16 cellular contexts compared by ENCODE assay signal in the genomic region with DNA sequence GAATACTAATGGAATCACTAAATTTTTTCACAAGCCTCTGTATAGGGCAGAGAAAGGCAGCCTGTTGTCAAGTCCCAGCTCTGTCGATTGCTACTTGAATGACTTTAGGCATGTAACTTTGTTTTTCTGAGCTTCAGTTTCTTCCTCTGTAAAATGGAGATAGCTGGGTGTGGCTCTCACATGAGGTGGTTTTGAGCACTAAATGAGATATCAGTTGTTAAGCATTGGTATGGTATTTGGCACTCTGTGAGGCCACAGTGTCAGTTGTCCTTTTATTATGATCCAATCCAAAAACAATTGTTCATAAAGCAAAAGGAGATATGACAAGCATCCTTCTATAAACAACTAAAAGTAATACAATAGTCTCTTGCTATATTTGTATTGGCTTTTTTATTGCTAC.
"Had no signal": no experiment of that assay in that cellular context is flagged by ENCODE, and none has a peak within 500 bp of the region (broad histone marks: within the 10 kb centered on the region; RNA-seq: fewer than 3 reads in every experiment).

No MANE protein-coding gene starts in this region.

- H2AFZ ChIP-seq: neural progenitor cell had no signal

- H3K9ac ChIP-seq: neural progenitor cell had no signal

- H3K4me3 Mint-ChIP-seq: activated CD8-positive, alpha-beta memory T cell treated with anti-CD3 and anti-CD28 coated beads, Interleukin-2, amount 10 ng/mL, durations not matched to agents 7 days and 5 days; activated T-cell treated with anti-CD3 and anti-CD28 coated beads, Interleukin-2, amount 50 U/mL, for 4 hours; neural progenitor cell; type B pancreatic cell had no signal

- H3K4me1 ChIP-seq: gastrocnemius medialis had no signal

- H3K36me3 Mint-ChIP-seq: neural progenitor cell, type B pancreatic cell had no signal

- ATAC-seq: activated CD8-positive, alpha-beta memory T cell treated with anti-CD3 and anti-CD28 coated beads, Interleukin-2, amount 10 ng/mL, durations not matched to agents 7 days and 5 days; activated T-cell treated with anti-CD3 and anti-CD28 coated beads, Interleukin-2, amount 50 U/mL, for 4 hours; gastrocnemius medialis; heart right ventricle; SK-N-SH treated with all-trans-retinoic acid at 6 μM for 48 hours; stimulated activated naive CD8-positive, alpha-beta T cell treated with anti-CD3 and anti-CD28 coated beads, Interleukin-15, Interleukin-2, amounts not matched to agents 100 U/mL and 50 U/mL, for 24 hours had no signal

- H3K27ac Mint-ChIP-seq: activated CD8-positive, alpha-beta memory T cell treated with anti-CD3 and anti-CD28 coated beads, Interleukin-2, amount 10 ng/mL, durations not matched to agents 7 days and 5 days; neural progenitor cell; type B pancreatic cell had no signal

- H3K4me3 ChIP-seq: cardiac muscle cell, gastrocnemius medialis, heart right ventricle, left ventricle myocardium inferior, neural progenitor cell, ovary, suprapubic skin had no signal

- H3K27me3 Mint-ChIP-seq: activated CD8-positive, alpha-beta memory T cell treated with anti-CD3 and anti-CD28 coated beads, Interleukin-2, amount 10 ng/mL, durations not matched to agents 7 days and 5 days; type B pancreatic cell had no signal

- H3K27ac ChIP-seq: cardiac muscle cell, gastrocnemius medialis, left ventricle myocardium inferior, neural progenitor cell, ovary, suprapubic skin had no signal

- H3K4me2 ChIP-seq: neural progenitor cell had no signal

- H3K27me3 ChIP-seq: cardiac muscle cell, gastrocnemius medialis, heart right ventricle, neural progenitor cell, ovary, suprapubic skin had no signal

- H3K36me3 ChIP-seq: cardiac muscle cell, gastrocnemius medialis, heart right ventricle, left ventricle myocardium inferior, neural progenitor cell, ovary, suprapubic skin had no signal

- DNase-seq: activated CD4-positive, alpha-beta T cell treated with anti-CD3 and anti-CD28 coated beads for 1 hour; activated CD8-positive, alpha-beta memory T cell treated with anti-CD3 and anti-CD28 coated beads, Interleukin-2, amount 10 ng/mL, durations not matched to agents 7 days and 5 days; activated naive CD4-positive, alpha-beta T cell; activated T-cell treated with anti-CD3 and anti-CD28 coated beads, Interleukin-2, amount 50 U/mL, for 4 hours; gastrocnemius medialis; heart right ventricle; left ventricle myocardium inferior; mesendoderm; ovary; stimulated activated CD4-positive, alpha-beta T cell treated with anti-CD3 and anti-CD28 coated beads, Interleukin-2, amount 100 ng/mL, for 48 hours; stimulated activated naive CD8-positive, alpha-beta T cell treated with anti-CD3 and anti-CD28 coated beads, Interleukin-15, Interleukin-2, amounts not matched to agents 100 U/mL and 50 U/mL, for 24 hours had no signal
